ENCODE assay signal across 12 cellular contexts in genomic region chr1:153609585-153609907, GRCh38. TPM values are rescaled to one million over a fixed set of nuclear protein-coding genes. Genes with fewer than 3 reads are reported as not detected.
DNase-seq lines count a peak whose midpoint lies in the region; ATAC-seq and TF ChIP-seq lines count a peak whose summit lies in the region.
"Had no signal": no experiment of that assay in that cellular context is flagged by ENCODE, and none has a peak within 500 bp of the region (broad histone marks: within the 10 kb centered on the region; RNA-seq: fewer than 3 reads in every experiment).

No MANE protein-coding gene starts in this region.

- ATAC-seq in right lobe of liver (no peak), GM18873 (IDR thresholded peaks at IDR 0.05; ENCODE audit: low FRiP score, unreplicated experiment) (no peak), GM21423 (IDR thresholded peaks at IDR 0.05; ENCODE audit: unreplicated experiment) (no peak)
- no peak for ATAC-seq in activated CD4-positive, CD25-positive, alpha-beta regulatory T cell treated with anti-CD3 and anti-CD28 coated beads, Interleukin-2, amount 50 U/mL, for 24 hours

- H3K27me3 ChIP-seq in HUES6 (ENCODE audit: control insufficient read depth, insufficient read depth, low read length) (peaks cover 11% of the 10 kb centered on the region), right lobe of liver (no peaks in the 10 kb centered on the region), subcutaneous abdominal adipose tissue (ENCODE audit: control insufficient read depth in 5 of 5, insufficient read depth in 4 of 5, low read length in 5 of 5) (no peaks in the 10 kb centered on the region)

- intact Hi-C loops in right lobe of liver (cut with DNase I): no loop called here

- no peak for TF ChIP-seq CTCF in right lobe of liver (IDR thresholded peaks at IDR 0.05)

- H3K4me3 ChIP-seq in HUES6 (ENCODE audit: low read depth, low read length) (peak overlapping the region; percentile 36; the same call in 1 of the 2 replicates), right lobe of liver (peak overlapping the region; percentile 36 to 60 (median 55)), subcutaneous abdominal adipose tissue (ENCODE audit: low read depth in 1 of 5, low read length in 5 of 5) (peak overlapping the region in 2 of 5 donors; percentile 73 to 77)

- H3K27ac ChIP-seq in HUES6 (ENCODE audit: low read depth, low read length): no peak overlapping the region
- peak overlapping the region; percentile 88 for H3K27ac ChIP-seq in caudate nucleus (ENCODE audit: low read depth, low read length)
- peak overlapping the region; percentile 92 to 98 (median 94) for H3K27ac ChIP-seq in right lobe of liver
- peak overlapping the region; percentile 97 for H3K27ac ChIP-seq in subcutaneous abdominal adipose tissue (ENCODE audit: low read depth, low read length)

- H3K9ac ChIP-seq in HUES6 (ENCODE audit: low read length) (no peak overlapping the region), subcutaneous abdominal adipose tissue (ENCODE audit: low read length in 5 of 5) (peak overlapping the region in 4 of 5 donors; percentile 25 to 93 (median 86))

- WGBS in right lobe of liver (ENCODE audit: insufficient coverage, low coverage, low lambda C conversion rate, missing lambda C conversion rate): 59% methylated on average over 6 of the region's 6 CpGs

- peaks cover 67% of the 10 kb centered on the region for H3K4me1 ChIP-seq in HUES6 (ENCODE audit: control insufficient read depth, insufficient read depth, low read length)
- peaks cover 0 to 31% (median 14%) of the 10 kb centered on the region in 4 donors for H3K4me1 ChIP-seq in right lobe of liver
- H3K4me1 ChIP-seq in subcutaneous abdominal adipose tissue (ENCODE audit: control insufficient read depth in 5 of 5, insufficient read depth in 5 of 5, low read length in 5 of 5): peaks cover 10 to 62% (median 47%) of the 10 kb centered on the region in 5 donors

- DNase-seq in caudate nucleus (lab: John Stamatoyannopoulos, UW) (no peak), right lobe of liver (no peak)
- no peak for DNase-seq in activated CD4-positive, alpha-beta T cell treated with anti-CD3 and anti-CD28 coated beads for 48 hours
- DNase-seq: activated T-cell treated with anti-CD3 and anti-CD28 coated beads for 4 hours; NCI-H345; stimulated activated CD4-positive, alpha-beta T cell treated with anti-CD3 and anti-CD28 coated beads, Interleukin-4, amount 100 ng/mL, for 1 hour had no signal

- H3K36me3 ChIP-seq in HUES6 (ENCODE audit: control insufficient read depth, insufficient read depth, low read length): no peaks in the 10 kb centered on the region
- H3K36me3 ChIP-seq in right lobe of liver: peaks cover 0 to 14% (median 5%) of the 10 kb centered on the region in 4 donors
- H3K36me3 ChIP-seq in subcutaneous abdominal adipose tissue (ENCODE audit: control insufficient read depth in 5 of 5, insufficient read depth in 5 of 5, low read length in 5 of 5): peaks cover 0 to 23% (median 15%) of the 10 kb centered on the region in 5 donors

- no peak for TF ChIP-seq POLR2A in right lobe of liver (IDR thresholded peaks at IDR 0.05)

- H3K9me3 ChIP-seq in HUES6 (ENCODE audit: control insufficient read depth, insufficient read depth, low read depth, low read length) (no peaks in the 10 kb centered on the region), right lobe of liver (no peaks in the 10 kb centered on the region), subcutaneous abdominal adipose tissue (ENCODE audit: control insufficient read depth in 5 of 5, low read length in 5 of 5) (no peaks in the 10 kb centered on the region)

RNA-seq across cellular contexts. Expression of gene S100A16, which starts 3.4 kb away (rescaled TPM):
- total RNA-seq in right lobe of liver: 100 to 1,000 TPM in 2 of 6 experiments, 10 to 100 TPM in 4; 55.9 to 151 (median 71.8) TPM
- total RNA-seq: T-helper 1 cell treated with Interleukin-12 subunit alpha and Interleukin-12 subunit beta and Interleukin-4 antibody, amounts not matched to agents 30 ng/mL and 1 ng/mL, for 36 hours had no signal

RNA-seq across cellular contexts. Expression of gene S100A14, which starts 6.6 kb away (rescaled TPM):
- 10 to 100 TPM in 2 of 6 experiments, 1 to 10 TPM in 4; 1.8 to 14.0 (median 5.2) TPM for total RNA-seq in right lobe of liver
- total RNA-seq: T-helper 1 cell treated with Interleukin-12 subunit alpha and Interleukin-12 subunit beta and Interleukin-4 antibody, amounts not matched to agents 30 ng/mL and 1 ng/mL, for 36 hours had no signal

RNA-seq across cellular contexts. Expression of gene S100A13, which starts 17.8 kb away (rescaled TPM):
- 10 to 100 TPM; 10.4 to 24.5 (median 21.9) TPM for total RNA-seq in right lobe of liver

RNA-seq across cellular contexts. Expression of gene S100A1, which starts 18.7 kb away (rescaled TPM):
- 1 to 10 TPM in 3 of 6 experiments, under 1 TPM in 3; 0.40 to 2.1 (median 1.0) TPM for total RNA-seq in right lobe of liver
- total RNA-seq: T-helper 1 cell treated with Interleukin-12 subunit alpha and Interleukin-12 subunit beta and Interleukin-4 antibody, amounts not matched to agents 30 ng/mL and 1 ng/mL, for 36 hours had no signal

RNA-seq across cellular contexts. Expression of gene CHTOP, which starts 24.3 kb away (rescaled TPM):
- 10 to 100 TPM; 21.9 to 29.7 (median 26.0) TPM for total RNA-seq in right lobe of liver
